In the genomic region with DNA sequence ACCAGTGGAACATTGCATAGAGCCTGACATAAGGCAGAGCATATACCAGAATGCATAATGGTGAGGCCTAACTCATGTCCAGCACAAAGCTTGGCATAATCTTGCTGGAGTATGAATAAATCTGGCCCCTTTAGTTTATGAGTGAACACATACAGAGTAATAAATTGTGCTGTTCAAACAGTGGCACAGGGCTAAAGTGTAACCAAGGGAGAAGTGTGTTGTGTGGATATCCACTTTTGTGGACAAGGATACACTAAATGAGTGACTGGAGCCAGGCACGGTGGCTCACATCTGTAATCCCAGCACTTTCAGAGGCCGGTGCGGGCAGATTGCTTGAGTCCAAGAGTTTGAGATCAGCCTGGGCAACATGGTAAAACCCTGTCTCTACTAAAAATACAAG, we compare ENCODE assay signal across 17 cellular contexts. TPM values are rescaled to one million over a fixed set of nuclear protein-coding genes. Genes with fewer than 3 reads are reported as not detected.
DNase-seq lines count a peak whose midpoint lies in the region; ATAC-seq and TF ChIP-seq lines count a peak whose summit lies in the region.
"Had no signal": no experiment of that assay in that cellular context is flagged by ENCODE, and none has a peak within 500 bp of the region (broad histone marks: within the 10 kb centered on the region; RNA-seq: fewer than 3 reads in every experiment).

No MANE protein-coding gene starts in this region.

- no peaks in the 10 kb centered on the region for H3K9me3 ChIP-seq in OCI-LY7 (ENCODE audit: low read length)
- H3K9me3 ChIP-seq in T-helper 17 cell (ENCODE audit: control insufficient read depth, low read length, poor library complexity, severe bottlenecking): no peaks in the 10 kb centered on the region
- H3K9me3 ChIP-seq in mucosa of descending colon: no peaks in the 10 kb centered on the region
- no peaks in the 10 kb centered on the region for H3K9me3 ChIP-seq in sigmoid colon

- TF ChIP-seq EP300 in sigmoid colon (IDR thresholded peaks at IDR 0.05): no peak

- no peak overlapping the region for H3K4me2 ChIP-seq in OCI-LY7 (ENCODE audit: low read length)

- ATAC-seq in T-helper 17 cell (no peak), mucosa of descending colon (peak; percentile 53)

- H3K27me3 ChIP-seq in sigmoid colon: no peaks in the 10 kb centered on the region

- H3K36me3 Mint-ChIP-seq in T-helper 17 cell (ENCODE audit: low read depth): peaks cover 2% of the 10 kb centered on the region
- H3K36me3 Mint-ChIP-seq in T-helper 2 cell treated with Interferon-gamma antibody and Interleukin-4, amounts not matched to agents 5 μg/mL and 100 μg/mL, for 36 hours (ENCODE audit: low read depth): no peaks in the 10 kb centered on the region
- H3K36me3 Mint-ChIP-seq: CD4-positive, alpha-beta memory T cell had no signal

- no peaks in the 10 kb centered on the region for H3K4me1 Mint-ChIP-seq in T-helper 17 cell
- no peaks in the 10 kb centered on the region for H3K4me1 Mint-ChIP-seq in T-helper 2 cell treated with Interferon-gamma antibody and Interleukin-4, amounts not matched to agents 5 μg/mL and 100 μg/mL, for 36 hours (ENCODE audit: low read depth)
- H3K4me1 Mint-ChIP-seq: CD4-positive, alpha-beta memory T cell had no signal

- no peaks in the 10 kb centered on the region for H3K79me2 ChIP-seq in OCI-LY7 (ENCODE audit: insufficient read depth, low read depth, low read length)

- DNase-seq in OCI-LY7 (ENCODE audit: low spot score): no peak
- DNase-seq in T-helper 17 cell: no peak
- no peak for DNase-seq in mucosa of descending colon
- DNase-seq in sigmoid colon: no peak
- no peak for DNase-seq in T-helper 2 cell treated with Interferon-gamma antibody and Interleukin-4, amounts not matched to agents 5 μg/mL and 100 μg/mL, for 36 hours (ENCODE audit: low spot score)
- no peak for DNase-seq in A172 (ENCODE audit: low spot score)
- no peak for DNase-seq in kidney tubule cell (ENCODE audit: low spot score)
- DNase-seq: 8988T; C1 segment of cervical spinal cord; Calu3; CD4-positive, alpha-beta memory T cell; COR-L47; DMS53; GF-D8; GM23248; H7; HCEC 1CT had no signal

- no peaks in the 10 kb centered on the region for H3K27me3 Mint-ChIP-seq in T-helper 17 cell
- H3K27me3 Mint-ChIP-seq in T-helper 2 cell treated with Interferon-gamma antibody and Interleukin-4, amounts not matched to agents 5 μg/mL and 100 μg/mL, for 36 hours (ENCODE audit: low read depth): no peaks in the 10 kb centered on the region
- H3K27me3 Mint-ChIP-seq: CD4-positive, alpha-beta memory T cell had no signal

- 58 to 82% methylated on average over 3 of the region's 3 CpGs for WGBS in sigmoid colon, 2 donors

- no peaks in the 10 kb centered on the region for H3K9me3 Mint-ChIP-seq in T-helper 2 cell treated with Interferon-gamma antibody and Interleukin-4, amounts not matched to agents 5 μg/mL and 100 μg/mL, for 36 hours
- H3K9me3 Mint-ChIP-seq: CD4-positive, alpha-beta memory T cell had no signal

- H3K4me3 ChIP-seq in OCI-LY7 (ENCODE audit: low read depth, low read length, poor library complexity, severe bottlenecking): no peak overlapping the region
- H3K4me3 ChIP-seq in mucosa of descending colon: no peak overlapping the region
- no peak overlapping the region for H3K4me3 ChIP-seq in sigmoid colon
- H3K4me3 ChIP-seq: GM23248 had no signal

- H4K20me1 ChIP-seq in OCI-LY7 (ENCODE audit: insufficient read depth, low read length): no peaks in the 10 kb centered on the region

- POLR2A ChIA-PET in OCI-LY7 (lab: Charles Lee): interaction anchor here (0.6 to 1.3 kb wide), 3 partner anchors 14 to 256 kb away, joined by 3 read pairs; no protein-coding TSS in a partner anchor

- H3K36me3 ChIP-seq in OCI-LY7 (ENCODE audit: insufficient read depth, low read length) (no peaks in the 10 kb centered on the region), mucosa of descending colon (ENCODE audit: low read depth) (no peaks in the 10 kb centered on the region), sigmoid colon (no peaks in the 10 kb centered on the region)

- TF ChIP-seq CTCF in OCI-LY7 (conservative IDR thresholded peaks at IDR 0.05; ENCODE audit: low read length): no peak
- no peak for TF ChIP-seq CTCF in mucosa of descending colon (IDR thresholded peaks at IDR 0.05)
- no peak for TF ChIP-seq CTCF in sigmoid colon (IDR thresholded peaks at IDR 0.05)

- no peak overlapping the region for H3K27ac ChIP-seq in OCI-LY7 (ENCODE audit: low read depth, low read length, poor library complexity, severe bottlenecking)
- peak overlapping the region in 3 of 4 donors; percentile 26 to 69 (median 61) for H3K27ac ChIP-seq in sigmoid colon
- H3K27ac ChIP-seq: GM23248 had no signal

- no peak overlapping the region for H3K27ac Mint-ChIP-seq in T-helper 17 cell
- no peak overlapping the region for H3K27ac Mint-ChIP-seq in T-helper 2 cell treated with Interferon-gamma antibody and Interleukin-4, amounts not matched to agents 5 μg/mL and 100 μg/mL, for 36 hours
- H3K27ac Mint-ChIP-seq: CD4-positive, alpha-beta memory T cell had no signal

- H2AFZ ChIP-seq in OCI-LY7 (ENCODE audit: low read length): 0 out of 2 replicates have a peak overlapping the region, but pooled peaks have one; percentile 40
- H2AFZ ChIP-seq: GM23248 had no signal

- no peak for TF ChIP-seq POLR2A in sigmoid colon (IDR thresholded peaks at IDR 0.05)

- CTCF ChIA-PET in OCI-LY7 (lab: Charles Lee; ENCODE audit: unreplicated experiment): no interaction called here

- intact Hi-C loops in OCI-LY7 (cut with micrococcal nuclease; ENCODE audit: unreplicated experiment) (no loop called here), mucosa of descending colon (cut with DNase I, micrococcal nuclease) (no loop called here), sigmoid colon (cut with DNase I) (no loop called here)

- no TSS peak for BruUV-seq in OCI-LY7 (replicated peaks; lab: Mats Ljungman, UMichigan)

- H3K9me2 ChIP-seq in OCI-LY7 (ENCODE audit: insufficient read depth, low read length): no peaks in the 10 kb centered on the region

- H3K4me1 ChIP-seq in OCI-LY7 (ENCODE audit: insufficient read depth, low read length, poor library complexity, severe bottlenecking): no peaks in the 10 kb centered on the region
- H3K4me1 ChIP-seq in mucosa of descending colon (ENCODE audit: low read depth): no peaks in the 10 kb centered on the region
- H3K4me1 ChIP-seq in sigmoid colon: peaks cover 0 to 14% (median 3%) of the 10 kb centered on the region in 4 donors

- H3K4me3 Mint-ChIP-seq in T-helper 17 cell: peak overlapping the region; percentile 47
- no peak overlapping the region for H3K4me3 Mint-ChIP-seq in T-helper 2 cell treated with Interferon-gamma antibody and Interleukin-4, amounts not matched to agents 5 μg/mL and 100 μg/mL, for 36 hours
- H3K4me3 Mint-ChIP-seq: CD4-positive, alpha-beta memory T cell had no signal

RNA-seq across cellular contexts. Expression of gene JMY, which starts 29.4 kb away (rescaled TPM):
- 4.3 and 4.5 TPM in 2 replicates for total RNA-seq in OCI-LY7 (2014; rRNA removed; shearing (Covaris generic))
- total RNA-seq in OCI-LY7 (2022) (6.3 and 7.1 TPM in 2 replicates), T-helper 17 cell (10 to 100 TPM; 60.5 to 74.3 TPM), mucosa of descending colon (10 to 100 TPM in 1 of 3 donors, 1 to 10 TPM in 2; 6.4 to 55.9 (median 8.8) TPM), sigmoid colon (10 to 100 TPM; 33.2 to 58.7 (median 39.2) TPM)
- polyA plus RNA-seq in sigmoid colon: 1 to 10 TPM; 1.4 to 3.8 (median 1.8) TPM
- total RNA-seq in A172 (2014; rRNA removed; shearing (Covaris generic)): 10.4 and 12.6 TPM in 2 replicates
